1 cellular context compared by ENCODE assay signal in the genomic region with DNA sequence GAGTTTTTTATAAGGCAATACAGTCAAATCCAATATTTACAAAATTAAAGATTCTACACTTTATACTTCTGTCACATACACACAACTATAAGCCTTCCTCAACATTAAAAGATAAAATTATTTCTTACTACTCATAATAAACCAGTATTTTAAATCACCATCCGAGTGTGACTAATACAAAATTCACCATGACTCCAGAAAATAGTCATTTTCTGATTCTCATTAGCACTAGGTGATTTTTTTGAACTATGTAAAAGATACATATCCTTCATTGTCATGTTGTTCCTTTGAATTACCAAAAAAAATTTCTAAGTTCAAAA.
TF ChIP-seq lines count a peak whose summit lies in the region.

No MANE protein-coding gene starts in this region.

TF ChIP-seq in GM12878, 131 proteins besides CTCF, POLR2A, EP300 and RAD21 (continued from another document):
- TF ChIP-seq, protein P1, sequence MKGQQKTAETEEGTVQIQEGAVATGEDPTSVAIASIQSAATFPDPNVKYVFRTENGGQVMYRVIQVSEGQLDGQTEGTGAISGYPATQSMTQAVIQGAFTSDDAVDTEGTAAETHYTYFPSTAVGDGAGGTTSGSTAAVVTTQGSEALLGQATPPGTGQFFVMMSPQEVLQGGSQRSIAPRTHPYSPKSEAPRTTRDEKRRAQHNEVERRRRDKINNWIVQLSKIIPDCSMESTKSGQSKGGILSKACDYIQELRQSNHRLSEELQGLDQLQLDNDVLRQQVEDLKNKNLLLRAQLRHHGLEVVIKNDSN (IDR thresholded peaks at IDR 0.05; ENCODE audit: borderline replicate concordance, extremely low read length, insufficient read depth, low read depth, low read length): no peak
- TF ChIP-seq JUNB (IDR thresholded peaks at IDR 0.05): peak; percentile 76
- no peak for TF ChIP-seq TBL1XR1 (IDR thresholded peaks at IDR 0.05; ENCODE audit: low read depth, low read length)
- TF ChIP-seq RB1 (IDR thresholded peaks at IDR 0.05; ENCODE audit: borderline replicate concordance): no peak
- TF ChIP-seq NR2C2 (IDR thresholded peaks at IDR 0.05; ENCODE audit: borderline replicate concordance, control insufficient read depth, insufficient read length, low read depth): no peak
- TF ChIP-seq SMC3 (IDR thresholded peaks at IDR 0.05; ENCODE audit: borderline replicate concordance, low read length): no peak
- no peak for TF ChIP-seq PML (IDR thresholded peaks at IDR 0.05; ENCODE audit: low read length)
- TF ChIP-seq ZBED1 (IDR thresholded peaks at IDR 0.05; ENCODE audit: borderline replicate concordance): no peak
- TF ChIP-seq CHD4 (IDR thresholded peaks at IDR 0.05): no peak
- TF ChIP-seq CREB1 (IDR thresholded peaks at IDR 0.05; ENCODE audit: low read depth): no peak
- no peak for TF ChIP-seq RCOR1 (conservative IDR thresholded peaks at IDR 0.05; ENCODE audit: low read depth, low read length)
- TF ChIP-seq, protein P2, sequence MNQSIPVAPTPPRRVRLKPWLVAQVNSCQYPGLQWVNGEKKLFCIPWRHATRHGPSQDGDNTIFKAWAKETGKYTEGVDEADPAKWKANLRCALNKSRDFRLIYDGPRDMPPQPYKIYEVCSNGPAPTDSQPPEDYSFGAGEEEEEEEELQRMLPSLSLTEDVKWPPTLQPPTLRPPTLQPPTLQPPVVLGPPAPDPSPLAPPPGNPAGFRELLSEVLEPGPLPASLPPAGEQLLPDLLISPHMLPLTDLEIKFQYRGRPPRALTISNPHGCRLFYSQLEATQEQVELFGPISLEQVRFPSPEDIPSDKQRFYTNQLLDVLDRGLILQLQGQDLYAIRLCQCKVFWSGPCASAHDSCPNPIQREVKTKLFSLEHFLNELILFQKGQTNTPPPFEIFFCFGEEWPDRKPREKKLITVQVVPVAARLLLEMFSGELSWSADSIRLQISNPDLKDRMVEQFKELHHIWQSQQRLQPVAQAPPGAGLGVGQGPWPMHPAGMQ (IDR thresholded peaks at IDR 0.05; ENCODE audit: borderline replicate concordance): no peak
- TF ChIP-seq BCL11A (IDR thresholded peaks at IDR 0.05; ENCODE audit: low read depth, low read length): peak; percentile 31; the same call in 1 of the 2 replicates
- TF ChIP-seq, protein P3, sequence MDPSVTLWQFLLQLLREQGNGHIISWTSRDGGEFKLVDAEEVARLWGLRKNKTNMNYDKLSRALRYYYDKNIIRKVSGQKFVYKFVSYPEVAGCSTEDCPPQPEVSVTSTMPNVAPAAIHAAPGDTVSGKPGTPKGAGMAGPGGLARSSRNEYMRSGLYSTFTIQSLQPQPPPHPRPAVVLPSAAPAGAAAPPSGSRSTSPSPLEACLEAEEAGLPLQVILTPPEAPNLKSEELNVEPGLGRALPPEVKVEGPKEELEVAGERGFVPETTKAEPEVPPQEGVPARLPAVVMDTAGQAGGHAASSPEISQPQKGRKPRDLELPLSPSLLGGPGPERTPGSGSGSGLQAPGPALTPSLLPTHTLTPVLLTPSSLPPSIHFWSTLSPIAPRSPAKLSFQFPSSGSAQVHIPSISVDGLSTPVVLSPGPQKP (IDR thresholded peaks at IDR 0.05; ENCODE audit: low read depth, low read length): no peak
- TF ChIP-seq DPF2 (IDR thresholded peaks at IDR 0.05): no peak
- no peak for TF ChIP-seq NFXL1 (IDR thresholded peaks at IDR 0.05; ENCODE audit: borderline replicate concordance)
- TF ChIP-seq NFIC (IDR thresholded peaks at IDR 0.05; ENCODE audit: low read depth, low read length): no peak
